ENCODE assay signal across 22 cellular contexts in the genomic region with DNA sequence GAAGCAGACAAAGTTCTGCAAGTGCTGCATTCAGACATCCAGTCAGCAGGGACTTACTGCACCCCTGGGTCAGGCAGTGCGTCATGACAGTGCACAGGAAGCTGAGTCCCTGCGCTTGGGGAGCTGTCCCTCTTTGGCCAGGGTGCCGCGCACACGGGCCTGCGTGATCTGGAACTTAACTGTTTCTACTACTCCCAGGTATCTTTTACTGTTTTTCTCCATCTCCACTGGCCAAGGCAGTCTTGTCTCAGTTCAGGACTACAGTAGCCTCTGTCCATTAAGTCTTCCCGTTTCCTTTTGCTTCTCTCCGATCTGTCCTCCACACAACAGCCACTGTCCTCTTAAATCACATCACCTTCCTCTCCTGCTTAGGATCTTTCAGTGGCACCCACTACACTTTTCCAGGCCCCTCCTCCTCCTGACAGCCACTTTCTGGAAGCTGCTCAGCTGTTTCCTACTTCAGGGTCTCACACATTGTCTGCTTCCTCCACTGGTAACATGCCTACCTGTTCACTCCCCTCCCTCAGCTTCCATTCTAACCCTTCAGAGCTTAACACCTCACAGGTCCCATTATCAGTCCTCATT. TPM values are rescaled to one million over a fixed set of nuclear protein-coding genes. Genes with fewer than 3 reads are reported as not detected.
DNase-seq lines count a peak whose midpoint lies in the region; ATAC-seq and TF ChIP-seq lines count a peak whose summit lies in the region.
"Had no signal": no experiment of that assay in that cellular context is flagged by ENCODE, and none has a peak within 500 bp of the region (broad histone marks: within the 10 kb centered on the region; RNA-seq: fewer than 3 reads in every experiment).

No MANE protein-coding gene starts in this region.

- DNase-seq in HFFc6 = no peak
- DNase-seq in amniotic epithelial cell (ENCODE audit: low read depth) = peak; percentile 31
- peak; percentile 43 for DNase-seq in fibroblast of villous mesenchyme (ENCODE audit: low read depth)
- no peak for DNase-seq in psoas muscle
- no peak for DNase-seq in activated CD4-positive, alpha-beta T cell treated with anti-CD3 and anti-CD28 coated beads for 1 hour
- DNase-seq in GM19240 (ENCODE audit: insufficient read length, low spot score) = no peak
- no peak for DNase-seq in naive thymus-derived CD8-positive, alpha-beta T cell
- DNase-seq: activated naive CD8-positive, alpha-beta T cell treated with anti-CD3 and anti-CD28 coated beads for 36 hours; brain microvascular endothelial cell; dermis blood vessel endothelial cell; DMS79; Karpas-422; kidney glomerular epithelial cell; NCI-H1092 treated with DMSO at 0.1 percent for 48 hours; NCI-H2081; NCI-H510A treated with DMSO at 0.1 percent for 48 hours; NK-92 treated with Interleukin-12 subunit alpha and Interleukin-12 subunit beta, amount 100 ng/mL, for 24 hours; stimulated activated CD4-positive, alpha-beta T cell treated with anti-CD3 and anti-CD28 coated beads, Interleukin-4, amount 100 ng/mL, for 1 hour had no signal

- peaks cover 36% of the 10 kb centered on the region for H3K4me1 Mint-ChIP-seq in HFFc6 (ENCODE audit: low read depth)
- peaks cover 0 to 5% (median under 1%) of the 10 kb centered on the region in 4 donors for H3K4me1 Mint-ChIP-seq in naive thymus-derived CD8-positive, alpha-beta T cell

- intact Hi-C loops in psoas muscle (cut with DNase I) = loop anchor here in 1 of 2 donors (5.0 kb wide), 1 partner anchor 33 kb away; no protein-coding TSS in a partner anchor

- no peaks in the 10 kb centered on the region for H3K9me3 Mint-ChIP-seq in HFFc6
- H3K9me3 Mint-ChIP-seq in naive thymus-derived CD8-positive, alpha-beta T cell = no peaks in the 10 kb centered on the region
- H3K9me3 Mint-ChIP-seq: activated naive CD8-positive, alpha-beta T cell treated with anti-CD3 and anti-CD28 coated beads for 36 hours; neural progenitor cell; stimulated activated naive CD8-positive, alpha-beta T cell treated with anti-CD3 and anti-CD28 coated beads, Interleukin-15, Interleukin-2, amounts not matched to agents 100 ng/mL and 50 ng/mL, for 24 hours had no signal

- peak overlapping the region; percentile 76 for H3K27ac ChIP-seq in psoas muscle
- H3K27ac ChIP-seq: brain microvascular endothelial cell, neural progenitor cell had no signal

- peak in 2 of 4 donors; percentile 20 to 45 for ATAC-seq in psoas muscle
- no peak for ATAC-seq in HG02642 (IDR thresholded peaks at IDR 0.05; ENCODE audit: poor library complexity, unreplicated experiment)
- no peak for ATAC-seq in naive thymus-derived CD8-positive, alpha-beta T cell

- H3K9me3 ChIP-seq in psoas muscle = no peaks in the 10 kb centered on the region

- no peaks in the 10 kb centered on the region for H3K27me3 ChIP-seq in psoas muscle (ENCODE audit: insufficient read depth in 3 of 3, low read length in 2 of 3)
- H3K27me3 ChIP-seq: brain microvascular endothelial cell, neural progenitor cell had no signal

- no peak overlapping the region for H3K4me3 Mint-ChIP-seq in HFFc6
- H3K4me3 Mint-ChIP-seq in naive thymus-derived CD8-positive, alpha-beta T cell = no peak overlapping the region
- H3K4me3 Mint-ChIP-seq: activated naive CD8-positive, alpha-beta T cell treated with anti-CD3 and anti-CD28 coated beads for 36 hours; neural progenitor cell; stimulated activated naive CD8-positive, alpha-beta T cell treated with anti-CD3 and anti-CD28 coated beads, Interleukin-15, Interleukin-2, amounts not matched to agents 100 ng/mL and 50 ng/mL, for 24 hours had no signal

- TF ChIP-seq CTCF in HFFc6 (IDR thresholded peaks at IDR 0.05) = no peak
- TF ChIP-seq CTCF in fibroblast of villous mesenchyme (IDR thresholded peaks at IDR 0.05; ENCODE audit: insufficient read depth, low read depth, low read length) = no peak
- no peak for TF ChIP-seq CTCF in psoas muscle (IDR thresholded peaks at IDR 0.05)

- peaks cover 2 to 23% of the 10 kb centered on the region in 2 donors for H3K36me3 ChIP-seq in psoas muscle (ENCODE audit: insufficient read depth in 1 of 2, low read depth in 1 of 2)

- POLR2A ChIA-PET in naive thymus-derived CD8-positive, alpha-beta T cell (lab: Charles Lee) = no interaction called here

- no peaks in the 10 kb centered on the region for H3K27me3 Mint-ChIP-seq in HFFc6 (ENCODE audit: insufficient read depth)
- H3K27me3 Mint-ChIP-seq in naive thymus-derived CD8-positive, alpha-beta T cell = no peaks in the 10 kb centered on the region
- H3K27me3 Mint-ChIP-seq: activated naive CD8-positive, alpha-beta T cell treated with anti-CD3 and anti-CD28 coated beads for 36 hours; stimulated activated naive CD8-positive, alpha-beta T cell treated with anti-CD3 and anti-CD28 coated beads, Interleukin-15, Interleukin-2, amounts not matched to agents 100 ng/mL and 50 ng/mL, for 24 hours had no signal

- peak overlapping the region; percentile 44 for H3K27ac Mint-ChIP-seq in HFFc6
- no peak overlapping the region for H3K27ac Mint-ChIP-seq in naive thymus-derived CD8-positive, alpha-beta T cell
- H3K27ac Mint-ChIP-seq: activated naive CD8-positive, alpha-beta T cell treated with anti-CD3 and anti-CD28 coated beads for 36 hours; neural progenitor cell; stimulated activated naive CD8-positive, alpha-beta T cell treated with anti-CD3 and anti-CD28 coated beads, Interleukin-15, Interleukin-2, amounts not matched to agents 100 ng/mL and 50 ng/mL, for 24 hours had no signal

- H3K4me3 ChIP-seq in fibroblast of villous mesenchyme (ENCODE audit: low read depth, low read length) (no peak overlapping the region), psoas muscle (no peak overlapping the region)
- H3K4me3 ChIP-seq: neural progenitor cell, skin epidermis had no signal

- 44 to 79% (median 60%) methylated on average over 8 of the region's 8 CpGs for WGBS in psoas muscle, 3 donors

- peaks cover 26% of the 10 kb centered on the region for H3K36me3 Mint-ChIP-seq in HFFc6 (ENCODE audit: low read depth)
- H3K36me3 Mint-ChIP-seq in naive thymus-derived CD8-positive, alpha-beta T cell = peaks cover 0 to 2% (median 0%) of the 10 kb centered on the region in 3 donors

- H3K4me1 ChIP-seq in psoas muscle = peaks cover 57% of the 10 kb centered on the region

RNA-seq across cellular contexts. Expression of gene ERRFI1, which starts 15.9 kb away (rescaled TPM):
- total RNA-seq in HFFc6 (2021; fragmentation: NEBNext Ultra II Directional; extraction: Animal tissue kit (Norgen Biotek cat#: 25700)) = 10 to 100 TPM; 15.8 to 25.5 (median 19.0) TPM
- total RNA-seq in fibroblast of villous mesenchyme (34.8 and 70.4 TPM in 2 replicates), psoas muscle (10 to 100 TPM; 23.2 to 76.2 (median 58.7) TPM)
- polyA plus RNA-seq in psoas muscle = 10 to 100 TPM; 55.4 to 99.9 (median 94.9) TPM
- total RNA-seq in naive thymus-derived CD8-positive, alpha-beta T cell = 1 to 10 TPM; 1.0 to 2.1 TPM
- under 1 TPM in 2 of 3 donors, not detected in 1; 0.28 to 0.42 TPM for polyA plus RNA-seq in naive thymus-derived CD8-positive, alpha-beta T cell

RNA-seq across cellular contexts. Expression of gene PARK7, which starts 48.7 kb away (rescaled TPM):
- 100 to 1,000 TPM; 331 to 377 (median 362) TPM for total RNA-seq in HFFc6 (2021; fragmentation: NEBNext Ultra II Directional; extraction: Animal tissue kit (Norgen Biotek cat#: 25700))
- total RNA-seq in fibroblast of villous mesenchyme (172 and 198 TPM in 2 replicates), psoas muscle (100 to 1,000 TPM; 389 to 467 (median 417) TPM)
- 100 to 1,000 TPM; 430 to 441 (median 432) TPM for polyA plus RNA-seq in psoas muscle
- 100 to 1,000 TPM; 110 to 113 TPM for total RNA-seq in naive thymus-derived CD8-positive, alpha-beta T cell
- 100 to 1,000 TPM; 318 to 348 (median 345) TPM for polyA plus RNA-seq in naive thymus-derived CD8-positive, alpha-beta T cell

Comparison
In these comparisons a context has a peak if more than half of its experiments do, and no peak if none do; other contexts are left out.
1. DNase-seq: peak in amniotic epithelial cell (single experiment) and fibroblast of villous mesenchyme (single experiment); none in HFFc6 (single experiment), psoas muscle (0 of 2), activated CD4-positive, alpha-beta T cell treated with anti-CD3 and anti-CD28 coated beads for 1 hour (single experiment), GM19240 (single experiment) and naive thymus-derived CD8-positive, alpha-beta T cell (0 of 10).
2. RNA of gene ERRFI1, which starts 15.9 kb away (total RNA-seq): 34.8 to 70.4 TPM in fibroblast of villous mesenchyme, 23.2 to 76.2 TPM in psoas muscle and 15.8 to 25.5 TPM in HFFc6; 1.0 to 2.1 TPM in naive thymus-derived CD8-positive, alpha-beta T cell; every median in the first group is over 4 times any median in the second.